ENCODE assay signal across 8 cellular contexts in genomic region chr16:81095653-81095952, GRCh38. TPM values are rescaled to one million over a fixed set of nuclear protein-coding genes. Genes with fewer than 3 reads are reported as not detected.
A peak's percentile ranks its signal among the peaks of the same experiment; 100 is the strongest.
DNase-seq lines count a peak whose midpoint lies in the region; ATAC-seq and TF ChIP-seq lines count a peak whose summit lies in the region.

No MANE protein-coding gene starts in this region.

- RAD21 ChIA-PET in HCT116 (lab: Charles Lee; ENCODE audit: low non-redundant PET in 1 of 2, low total read pairs in 2 of 2, uncharacterized antibody in 2 of 2, unreplicated experiment in 2 of 2): no interaction called here

- TF ChIP-seq POLR2A in HCT116 (IDR thresholded peaks at IDR 0.05; ENCODE audit: borderline replicate concordance, extremely low read depth, insufficient read depth, insufficient read length): no peak

- CTCF ChIA-PET in HCT116 (lab: Charles Lee): no interaction called here

- no peak for TF ChIP-seq CTCF in HCT116 (IDR thresholded peaks at IDR 0.05 in 2 of 3, conservative IDR thresholded peaks at IDR 0.05 in 1 of 3; ENCODE audit: borderline replicate concordance in 1 of 3, insufficient read depth in 1 of 3, low read depth in 2 of 3, low read length in 2 of 3)
- TF ChIP-seq CTCF in WERI-Rb-1 (IDR thresholded peaks at IDR 0.05; ENCODE audit: low read depth, low read length): no peak

- no TSS peak for BruUV-seq in HCT116 (replicated peaks; lab: Mats Ljungman, UMichigan)

- H3K36me3 ChIP-seq in BLaER1 treated with 17β-estradiol and CSF1 and Interleukin-3, amounts not matched to agents 10 nM and 100 nM: peaks cover 0 to 17% (median 7%) of the 10 kb centered on the region in 11 experiments; a peak in 10 of 22 replicates
- peaks cover 0 to under 1% of the 10 kb centered on the region in 2 experiments; a peak in 2 of 4 replicates for H3K36me3 ChIP-seq in HCT116 (ENCODE audit: control insufficient read depth in 1 of 2, insufficient read depth in 2 of 2, low read length in 2 of 2)
- H3K36me3 ChIP-seq in WERI-Rb-1: no peaks in the 10 kb centered on the region
- H3K36me3 ChIP-seq in iPS-18a (ENCODE audit: control insufficient read depth, low read depth, low read length): peaks cover 3% of the 10 kb centered on the region
- H3K36me3 ChIP-seq in stomach smooth muscle (ENCODE audit: control insufficient read depth in 2 of 2, insufficient read depth in 2 of 2, low read length in 2 of 2): no peaks in the 10 kb centered on the region

- TF ChIP-seq RAD21 in HCT116 (IDR thresholded peaks at IDR 0.05; ENCODE audit: low read depth): no peak

- no peaks in the 10 kb centered on the region for H3K9me3 ChIP-seq in BLaER1 treated with 17β-estradiol and CSF1 and Interleukin-3, amounts not matched to agents 10 nM and 100 nM (replicated peaks in 1 of 11)
- H3K9me3 ChIP-seq in HCT116 (ENCODE audit: control insufficient read depth in 1 of 2, insufficient read depth in 1 of 2, low read depth in 1 of 2, low read length in 2 of 2) (no peaks in the 10 kb centered on the region), WERI-Rb-1 (ENCODE audit: severe bottlenecking) (no peaks in the 10 kb centered on the region), iPS-18a (ENCODE audit: control insufficient read depth, low read depth, low read length) (no peaks in the 10 kb centered on the region), stomach smooth muscle (ENCODE audit: control insufficient read depth in 2 of 2, low read length in 2 of 2) (no peaks in the 10 kb centered on the region)

- intact Hi-C loops in HCT116 (cut with micrococcal nuclease): loop anchor here (5.0 kb wide), 2 partner anchors 47 to 217 kb away; partner anchors contain the start of gene GAN

- H3K4me2 ChIP-seq in BLaER1 treated with 17β-estradiol and CSF1 and Interleukin-3, amounts not matched to agents 10 nM and 100 nM: peak overlapping the region; percentile 81 to 98 (median 93)
- H3K4me2 ChIP-seq in HCT116 (ENCODE audit: low read length): peak overlapping the region; percentile 86

- no peaks in the 10 kb centered on the region for H3K27me3 ChIP-seq in BLaER1 treated with 17β-estradiol and CSF1 and Interleukin-3, amounts not matched to agents 10 nM and 100 nM
- H3K27me3 ChIP-seq in HCT116 (ENCODE audit: insufficient read depth, low read length): no peaks in the 10 kb centered on the region
- H3K27me3 ChIP-seq in WERI-Rb-1 (ENCODE audit: insufficient read depth, low read depth, severe bottlenecking): no peaks in the 10 kb centered on the region
- H3K27me3 ChIP-seq in iPS-18a (ENCODE audit: control insufficient read depth, insufficient read depth, low read length): no peaks in the 10 kb centered on the region
- no peaks in the 10 kb centered on the region for H3K27me3 ChIP-seq in stomach smooth muscle (ENCODE audit: control insufficient read depth in 1 of 2, insufficient read depth in 2 of 2, low read length in 2 of 2)

- H3K4me3 ChIP-seq in BLaER1 treated with 17β-estradiol and CSF1 and Interleukin-3, amounts not matched to agents 10 nM and 100 nM: peak overlapping the region; percentile 75 to 90 (median 86)
- H3K4me3 ChIP-seq in HCT116 (replicated peaks in 1 of 2; ENCODE audit: low read depth in 1 of 2, low read length in 2 of 2) (peak overlapping the region; percentile 89 to 95), WERI-Rb-1 (ENCODE audit: low read depth, low read length) (peak overlapping the region; percentile 52), iPS-18a (ENCODE audit: low read length) (peak overlapping the region; percentile 71), stomach smooth muscle (ENCODE audit: low read length in 2 of 2) (peak overlapping the region; percentile 57 to 83)

- no peak overlapping the region for H2AFZ ChIP-seq in HCT116 (ENCODE audit: low read depth, low read length, poor library complexity, severe bottlenecking)

- H3K4me1 ChIP-seq in BLaER1 treated with 17β-estradiol and CSF1 and Interleukin-3, amounts not matched to agents 10 nM and 100 nM: peaks cover 13 to 31% (median 24%) of the 10 kb centered on the region in 10 experiments; a peak in 19 of 20 replicates
- H3K4me1 ChIP-seq in HCT116 (ENCODE audit: control insufficient read depth in 1 of 2, insufficient read depth in 2 of 2, low read length in 2 of 2) (peaks cover 0 to 30% of the 10 kb centered on the region in 2 experiments; a peak in 3 of 4 replicates), iPS-18a (ENCODE audit: control insufficient read depth, low read depth, low read length) (peaks cover 6% of the 10 kb centered on the region), stomach smooth muscle (ENCODE audit: control insufficient read depth, insufficient read depth, low read length) (peaks cover 5% of the 10 kb centered on the region)

- ATAC-seq in HCT116 (no peak; the same call in 1 of the 2 replicates), GM19324 (IDR thresholded peaks at IDR 0.05; ENCODE audit: low FRiP score, unreplicated experiment) (no peak)

- H3K9me2 ChIP-seq in HCT116 (ENCODE audit: insufficient read depth): no peaks in the 10 kb centered on the region

- POLR2A ChIA-PET in HCT116 (lab: Charles Lee): no interaction called here

- DNase-seq in HCT116 (ENCODE audit: low read depth, low spot score) (no peak), WERI-Rb-1 (peak; percentile 47), NCI-H1436 treated with DMSO at 0.1 percent for 48 hours (lab: John Stamatoyannopoulos, UW) (no peak), SW480 (ENCODE audit: low spot score) (no peak)

- H3K27ac ChIP-seq in BLaER1 treated with 17β-estradiol and CSF1 and Interleukin-3, amounts not matched to agents 10 nM and 100 nM: peak overlapping the region in 10 of 11 experiments; percentile 6 to 85 (median 80); a peak in 19 of 22 replicates
- peak overlapping the region; percentile 70 for H3K27ac ChIP-seq in HCT116 (ENCODE audit: low read depth, low read length)
- H3K27ac ChIP-seq in WERI-Rb-1: peak overlapping the region; percentile 71
- no peak overlapping the region for H3K27ac ChIP-seq in iPS-18a (ENCODE audit: low read length)
- peak overlapping the region; percentile 58 for H3K27ac ChIP-seq in stomach smooth muscle (ENCODE audit: low read length)

- H3K79me2 ChIP-seq in HCT116 (ENCODE audit: insufficient read depth, low read length): peaks cover 54% of the 10 kb centered on the region

- H3K9ac ChIP-seq in BLaER1 treated with 17β-estradiol and CSF1 and Interleukin-3, amounts not matched to agents 10 nM and 100 nM: peak overlapping the region; percentile 77 to 90 (median 82)
- H3K9ac ChIP-seq in HCT116 (ENCODE audit: low read length) (peak overlapping the region; percentile 98), iPS-18a (ENCODE audit: low read length) (peak overlapping the region; percentile 61), stomach smooth muscle (ENCODE audit: low read length in 2 of 2) (peak overlapping the region; percentile 36 to 51)

- H4K20me1 ChIP-seq in BLaER1 treated with 17β-estradiol and CSF1 and Interleukin-3, amounts not matched to agents 10 nM and 100 nM: peaks cover 0 to 9% (median 0%) of the 10 kb centered on the region in 11 experiments; a peak in 2 of 22 replicates
- H4K20me1 ChIP-seq in HCT116 (ENCODE audit: insufficient read depth): no peaks in the 10 kb centered on the region

TF ChIP-seq in HCT116, 20 proteins besides CTCF, POLR2A, EP300 and RAD21:
- TF ChIP-seq SP1 (IDR thresholded peaks at IDR 0.05; ENCODE audit: low read depth): no peak
- no peak for TF ChIP-seq REST (IDR thresholded peaks at IDR 0.05; ENCODE audit: low read depth)
- TF ChIP-seq EZH2 (IDR thresholded peaks at IDR 0.05): no peak
- no peak for TF ChIP-seq ELF1 (IDR thresholded peaks at IDR 0.05; ENCODE audit: borderline replicate concordance, low read depth)
- TF ChIP-seq CEBPB (IDR thresholded peaks at IDR 0.05; ENCODE audit: low read depth): no peak
- TF ChIP-seq, protein P1, sequence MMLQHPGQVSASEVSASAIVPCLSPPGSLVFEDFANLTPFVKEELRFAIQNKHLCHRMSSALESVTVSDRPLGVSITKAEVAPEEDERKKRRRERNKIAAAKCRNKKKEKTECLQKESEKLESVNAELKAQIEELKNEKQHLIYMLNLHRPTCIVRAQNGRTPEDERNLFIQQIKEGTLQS (IDR thresholded peaks at IDR 0.05): no peak
- no peak for TF ChIP-seq POLR2AphosphoS5 (IDR thresholded peaks at IDR 0.05; ENCODE audit: low read depth, low read length)
- no peak for TF ChIP-seq CBX3 (IDR thresholded peaks at IDR 0.05; ENCODE audit: low read depth)
- TF ChIP-seq JUND (IDR thresholded peaks at IDR 0.05): no peak

RNA-seq across cellular contexts. Expression of gene GCSH, which starts 0.6 kb away (rescaled TPM):
- total RNA-seq in HCT116 (2021; ENCODE audit: unreplicated experiment): 117 TPM
- 24.1 and 29.7 TPM in 2 replicates for polyA plus RNA-seq in HCT116 (2012)

RNA-seq across cellular contexts. Expression of gene C16orf46, which starts 18.6 kb away (rescaled TPM):
- total RNA-seq in HCT116 (2021; ENCODE audit: unreplicated experiment): 1.7 TPM
- polyA plus RNA-seq in HCT116 (2012): 0.40 and 0.61 TPM in 2 replicates

RNA-seq across cellular contexts. Expression of gene ATMIN, which starts 60.0 kb away (rescaled TPM):
- 46.7 TPM for total RNA-seq in HCT116 (2021; ENCODE audit: unreplicated experiment)
- 18.0 and 23.2 TPM in 2 replicates for polyA plus RNA-seq in HCT116 (2012)

Comparison
In these comparisons a context has a peak if more than half of its experiments do, and no peak if none do; other contexts are left out.
1. H3K9ac ChIP-seq: peak in every context shown above with its lines; median percentile 98 in HCT116; 82 in BLaER1 treated with 17β-estradiol and CSF1 and Interleukin-3, amounts not matched to agents 10 nM and 100 nM; 61 in iPS-18a; 44 in stomach smooth muscle.